Comparison of ENCODE assay signal across 1 cellular context in the genomic region with DNA sequence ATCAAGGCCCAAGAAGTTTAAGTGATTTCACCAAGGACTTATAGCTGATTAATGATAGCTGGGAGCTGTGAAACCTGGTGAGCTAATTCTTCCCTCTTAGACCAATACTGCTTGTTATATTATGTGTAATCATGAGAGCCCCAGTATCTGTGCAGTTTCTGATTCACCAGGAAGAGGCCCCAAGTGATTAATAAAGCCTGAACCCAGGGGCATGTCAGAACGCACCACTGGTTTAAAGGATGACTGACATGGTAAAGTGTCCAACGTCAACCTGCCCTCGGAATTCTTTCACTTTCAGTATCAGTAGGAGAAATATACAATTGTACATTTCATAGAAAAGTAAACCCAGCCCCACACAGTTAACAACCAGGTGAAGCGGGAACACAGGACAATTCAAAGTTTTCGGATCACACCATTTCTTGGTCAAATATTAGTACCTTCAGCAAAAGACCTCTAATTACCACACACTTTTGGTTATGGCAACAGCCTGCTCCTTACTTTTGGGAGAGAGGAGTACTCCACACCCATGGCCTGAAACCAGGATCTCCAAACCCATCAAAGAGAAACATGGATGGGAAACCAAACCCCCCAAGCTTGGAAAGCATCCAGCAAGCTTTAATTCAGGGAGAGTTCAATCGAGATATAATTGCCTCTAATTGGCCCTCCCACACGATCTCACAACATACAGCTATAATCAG.
TF ChIP-seq lines count a peak whose summit lies in the region.

No MANE protein-coding gene starts in this region.

TF ChIP-seq in GM12878, 131 proteins besides CTCF, POLR2A, EP300 and RAD21 (continued from another document and continues in another):
- TF ChIP-seq POU2F2 (IDR thresholded peaks at IDR 0.05; ENCODE audit: borderline replicate concordance, low read depth, low read length) (0 out of 3 replicates have a peak, but pooled peaks have one; percentile 38), TCF3 (IDR thresholded peaks at IDR 0.05; ENCODE audit: borderline replicate concordance, insufficient read depth, low read depth, low read length) (0 out of 2 replicates have a peak, but pooled peaks have one; percentile 40), IKZF2 (IDR thresholded peaks at IDR 0.05) (peak; percentile 85 to 87; a peak in 3 of 4 replicates), GATAD2B (conservative IDR thresholded peaks at IDR 0.05; ENCODE audit: low read depth) (no peak; the same call in 1 of the 2 replicates), SP1 (IDR thresholded peaks at IDR 0.05; ENCODE audit: low read depth, low read length) (peak; percentile 37), ATF3 (IDR thresholded peaks at IDR 0.05; ENCODE audit: borderline replicate concordance, extremely low read depth, low read depth, low read length) (no peak), CREM (IDR thresholded peaks at IDR 0.05; ENCODE audit: low read depth) (peak; percentile 86; the same call in 1 of the 2 replicates), SIX5 (IDR thresholded peaks at IDR 0.05; ENCODE audit: low read depth, low read length, severe bottlenecking) (peak; percentile 16), MTA2 (IDR thresholded peaks at IDR 0.05; ENCODE audit: low read depth) (peak; percentile 94), PML (IDR thresholded peaks at IDR 0.05; ENCODE audit: low read length) (no peak), ZNF592 (IDR thresholded peaks at IDR 0.05) (no peak), RELA (IDR thresholded peaks at IDR 0.05; ENCODE audit: borderline replicate concordance, partially characterized antibody) (no peak), EED (IDR thresholded peaks at IDR 0.05; ENCODE audit: low read depth) (peak; percentile 88), HDAC6 (IDR thresholded peaks at IDR 0.05; ENCODE audit: unreplicated experiment) (no peak), SMC3 (IDR thresholded peaks at IDR 0.05; ENCODE audit: borderline replicate concordance, low read length) (no peak; the same call in 1 of the 2 replicates), REST (IDR thresholded peaks at IDR 0.05; ENCODE audit: low read depth, low read length) (no peak), NBN (IDR thresholded peaks at IDR 0.05) (0 out of 2 replicates have a peak, but pooled peaks have one; percentile 59), NRF1 (conservative IDR thresholded peaks at IDR 0.05; ENCODE audit: low read depth, low read length) (no peak), LARP7 (IDR thresholded peaks at IDR 0.05) (no peak), CEBPB (IDR thresholded peaks at IDR 0.05; ENCODE audit: borderline replicate concordance in 1 of 2, low read depth in 2 of 2, low read length in 2 of 2) (no peak), BHLHE40 (IDR thresholded peaks at IDR 0.05; ENCODE audit: borderline replicate concordance in 1 of 2, low read depth in 2 of 2, low read length in 1 of 2) (peak in 1 of 2 experiments; percentile 24; a peak in 1 of 4 replicates), KLF5 (IDR thresholded peaks at IDR 0.05; ENCODE audit: partially characterized antibody) (no peak), ELK1 (IDR thresholded peaks at IDR 0.05; ENCODE audit: low read depth, low read length) (no peak), TCF7 (IDR thresholded peaks at IDR 0.05; ENCODE audit: borderline replicate concordance) (no peak), CHD4 (IDR thresholded peaks at IDR 0.05) (no peak), SIN3A (IDR thresholded peaks at IDR 0.05; ENCODE audit: low read depth, low read length) (no peak), PAX8 (IDR thresholded peaks at IDR 0.05) (no peak), BCLAF1 (IDR thresholded peaks at IDR 0.05) (no peak), RB1 (IDR thresholded peaks at IDR 0.05; ENCODE audit: borderline replicate concordance) (no peak), RELB (IDR thresholded peaks at IDR 0.05; ENCODE audit: low read depth) (peak; percentile 66; the same call in 1 of the 2 replicates), MEF2A (IDR thresholded peaks at IDR 0.05; ENCODE audit: insufficient read depth, low read depth, low read length) (0 out of 2 replicates have a peak, but pooled peaks have one; percentile 43), FOS (IDR thresholded peaks at IDR 0.05; ENCODE audit: borderline replicate concordance, extremely low read depth, insufficient read length) (no peak), SMARCA5 (IDR thresholded peaks at IDR 0.05) (no peak), ZNF384 (IDR thresholded peaks at IDR 0.05; ENCODE audit: borderline replicate concordance, low read depth, low read length) (no peak)
- TF ChIP-seq, protein P1, sequence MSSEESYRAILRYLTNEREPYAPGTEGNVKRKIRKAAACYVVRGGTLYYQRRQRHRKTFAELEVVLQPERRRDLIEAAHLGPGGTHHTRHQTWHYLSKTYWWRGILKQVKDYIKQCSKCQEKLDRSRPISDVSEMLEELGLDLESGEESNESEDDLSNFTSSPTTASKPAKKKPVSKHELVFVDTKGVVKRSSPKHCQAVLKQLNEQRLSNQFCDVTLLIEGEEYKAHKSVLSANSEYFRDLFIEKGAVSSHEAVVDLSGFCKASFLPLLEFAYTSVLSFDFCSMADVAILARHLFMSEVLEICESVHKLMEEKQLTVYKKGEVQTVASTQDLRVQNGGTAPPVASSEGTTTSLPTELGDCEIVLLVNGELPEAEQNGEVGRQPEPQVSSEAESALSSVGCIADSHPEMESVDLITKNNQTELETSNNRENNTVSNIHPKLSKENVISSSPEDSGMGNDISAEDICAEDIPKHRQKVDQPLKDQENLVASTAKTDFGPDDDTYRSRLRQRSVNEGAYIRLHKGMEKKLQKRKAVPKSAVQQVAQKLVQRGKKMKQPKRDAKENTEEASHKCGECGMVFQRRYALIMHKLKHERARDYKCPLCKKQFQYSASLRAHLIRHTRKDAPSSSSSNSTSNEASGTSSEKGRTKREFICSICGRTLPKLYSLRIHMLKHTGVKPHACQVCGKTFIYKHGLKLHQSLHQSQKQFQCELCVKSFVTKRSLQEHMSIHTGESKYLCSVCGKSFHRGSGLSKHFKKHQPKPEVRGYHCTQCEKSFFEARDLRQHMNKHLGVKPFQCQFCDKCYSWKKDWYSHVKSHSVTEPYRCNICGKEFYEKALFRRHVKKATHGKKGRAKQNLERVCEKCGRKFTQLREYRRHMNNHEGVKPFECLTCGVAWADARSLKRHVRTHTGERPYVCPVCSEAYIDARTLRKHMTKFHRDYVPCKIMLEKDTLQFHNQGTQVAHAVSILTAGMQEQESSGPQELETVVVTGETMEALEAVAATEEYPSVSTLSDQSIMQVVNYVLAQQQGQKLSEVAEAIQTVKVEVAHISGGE (CRISPR knock-in tag; IDR thresholded peaks at IDR 0.05), result no peak
- TF ChIP-seq, protein P2, sequence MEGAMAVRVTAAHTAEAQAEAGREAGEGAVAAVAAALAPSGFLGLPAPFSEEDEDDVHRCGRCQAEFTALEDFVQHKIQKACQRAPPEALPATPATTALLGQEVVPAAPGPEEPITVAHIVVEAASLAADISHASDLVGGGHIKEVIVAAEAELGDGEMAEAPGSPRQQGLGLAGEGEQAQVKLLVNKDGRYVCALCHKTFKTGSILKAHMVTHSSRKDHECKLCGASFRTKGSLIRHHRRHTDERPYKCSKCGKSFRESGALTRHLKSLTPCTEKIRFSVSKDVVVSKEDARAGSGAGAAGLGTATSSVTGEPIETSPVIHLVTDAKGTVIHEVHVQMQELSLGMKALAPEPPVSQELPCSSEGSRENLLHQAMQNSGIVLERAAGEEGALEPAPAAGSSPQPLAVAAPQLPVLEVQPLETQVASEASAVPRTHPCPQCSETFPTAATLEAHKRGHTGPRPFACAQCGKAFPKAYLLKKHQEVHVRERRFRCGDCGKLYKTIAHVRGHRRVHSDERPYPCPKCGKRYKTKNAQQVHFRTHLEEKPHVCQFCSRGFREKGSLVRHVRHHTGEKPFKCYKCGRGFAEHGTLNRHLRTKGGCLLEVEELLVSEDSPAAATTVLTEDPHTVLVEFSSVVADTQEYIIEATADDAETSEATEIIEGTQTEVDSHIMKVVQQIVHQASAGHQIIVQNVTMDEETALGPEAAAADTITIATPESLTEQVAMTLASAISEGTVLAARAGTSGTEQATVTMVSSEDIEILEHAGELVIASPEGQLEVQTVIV (IDR thresholded peaks at IDR 0.05; ENCODE audit: borderline replicate concordance, partially characterized antibody), result no peak
